Comparison of ENCODE assay signal across 8 cellular contexts in genomic region chr11:68838572-68838964, GRCh38. TPM values are rescaled to one million over a fixed set of nuclear protein-coding genes. Genes with fewer than 3 reads are reported as not detected.
A peak's percentile ranks its signal among the peaks of the same experiment; 100 is the strongest.
DNase-seq lines count a peak whose midpoint lies in the region; ATAC-seq, FAIRE-seq and TF ChIP-seq lines count a peak whose summit lies in the region.

No MANE protein-coding gene starts in this region.

- peak overlapping the region; percentile 63 for H3K27ac ChIP-seq in SU-DHL-6 (ENCODE audit: low read depth, low read length)
- peak overlapping the region; percentile 9 for H3K27ac ChIP-seq in ectodermal cell (ENCODE audit: insufficient read depth, low read depth, low read length, poor library complexity, severe bottlenecking)
- no peak overlapping the region for H3K27ac ChIP-seq in neuronal stem cell (replicated peaks; ENCODE audit: low read length)

- no peak overlapping the region for H2BK12ac ChIP-seq in neuronal stem cell (ENCODE audit: low read length)

- H2BK5ac ChIP-seq in neuronal stem cell (ENCODE audit: low read length) = no peak overlapping the region

- H3F3A ChIP-seq in SU-DHL-6 (ENCODE audit: insufficient read depth) = peaks cover 16% of the 10 kb centered on the region

- H2AFZ ChIP-seq in SU-DHL-6 (ENCODE audit: low read depth, low read length, severe bottlenecking) (peak overlapping the region; percentile 89), neuronal stem cell (ENCODE audit: low read length) (peak overlapping the region; percentile 93)

- no peak overlapping the region for H3K14ac ChIP-seq in neuronal stem cell (ENCODE audit: low read length)

- H3K4me2 ChIP-seq in SU-DHL-6 (ENCODE audit: low read depth, low read length, poor library complexity, severe bottlenecking) (peak overlapping the region; percentile 94), neuronal stem cell (ENCODE audit: insufficient read depth, low read length, poor library complexity, severe bottlenecking) (peak overlapping the region; percentile 86)

- no peak for TF ChIP-seq POLR2A in H54 (IDR thresholded peaks at IDR 0.05; ENCODE audit: low read depth, low read length)

- H3K9me2 ChIP-seq in SU-DHL-6 (replicated peaks; ENCODE audit: insufficient read depth, low read length) = no peaks in the 10 kb centered on the region

- ATAC-seq in HG03442 (IDR thresholded peaks at IDR 0.05; ENCODE audit: unreplicated experiment) = no peak

- H4K8ac ChIP-seq in neuronal stem cell (ENCODE audit: low read depth, low read length) = no peak overlapping the region

- H3K36me3 ChIP-seq in SU-DHL-6 (ENCODE audit: low read length) (no peaks in the 10 kb centered on the region), ectodermal cell (ENCODE audit: control insufficient read depth, insufficient read depth, low read length) (no peaks in the 10 kb centered on the region), neuronal stem cell (replicated peaks in 1 of 2; ENCODE audit: control insufficient read depth in 2 of 2, insufficient read depth in 2 of 2, low read length in 2 of 2) (no peaks in the 10 kb centered on the region)

- TF ChIP-seq CTCF in SU-DHL-6 (IDR thresholded peaks at IDR 0.05; ENCODE audit: insufficient read depth, low read length, poor library complexity, severe bottlenecking) = no peak

- H3K9me3 ChIP-seq in SU-DHL-6 (ENCODE audit: insufficient read depth, low read length) (no peaks in the 10 kb centered on the region), ectodermal cell (ENCODE audit: control insufficient read depth, low read length) (no peaks in the 10 kb centered on the region), neuronal stem cell (replicated peaks in 1 of 2; ENCODE audit: control insufficient read depth in 2 of 2, insufficient read depth in 1 of 2, low read depth in 1 of 2, low read length in 2 of 2) (peaks cover 0 to 6% of the 10 kb centered on the region in 2 donors)

- no peak overlapping the region for H2BK120ac ChIP-seq in neuronal stem cell (ENCODE audit: low read depth, low read length)

- H3K79me2 ChIP-seq in SU-DHL-6 (ENCODE audit: insufficient read depth, low read length) = no peaks in the 10 kb centered on the region

- peak overlapping the region; percentile 57 for H3K9ac ChIP-seq in SU-DHL-6 (ENCODE audit: low read length)
- H3K9ac ChIP-seq in neuronal stem cell (ENCODE audit: low read depth, low read length, poor library complexity) = no peak overlapping the region

- no peaks in the 10 kb centered on the region for H4K20me1 ChIP-seq in SU-DHL-6 (ENCODE audit: low read depth, low read length)

- H3K4me1 ChIP-seq in ectodermal cell (ENCODE audit: control insufficient read depth, insufficient read depth, low read length) = peaks cover 33% of the 10 kb centered on the region
- peaks cover 11 to 23% of the 10 kb centered on the region in 2 donors for H3K4me1 ChIP-seq in neuronal stem cell (ENCODE audit: control insufficient read depth in 2 of 2, insufficient read depth in 1 of 2, low read depth in 1 of 2, low read length in 2 of 2)

- H4K91ac ChIP-seq in neuronal stem cell (ENCODE audit: low read depth, low read length, poor library complexity) = no peak overlapping the region

- H3K27me3 ChIP-seq in SU-DHL-6 (ENCODE audit: low read length) (no peaks in the 10 kb centered on the region), ectodermal cell (ENCODE audit: control insufficient read depth, insufficient read depth, low read length, poor library complexity, severe bottlenecking) (peaks cover 44% of the 10 kb centered on the region), neuronal stem cell (ENCODE audit: control insufficient read depth in 3 of 3, insufficient read depth in 3 of 3, low read depth in 1 of 3, low read length in 3 of 3) (peaks cover 31 to 51% (median 51%) of the 10 kb centered on the region in 3 experiments)

- WGBS in ectodermal cell, 2 experiments = 79 to 84% methylated on average over 8 of the region's 8 CpGs
- WGBS in neuronal stem cell (ENCODE audit: extremely low coverage in 2 of 2, insufficient read length in 2 of 2, insufficient replicate concordance in 1 of 2), 2 donors = no CpG with 5 or more reads among the region's 8 CpGs

- H2AK5ac ChIP-seq in neuronal stem cell (ENCODE audit: low read depth, low read length) = no peak overlapping the region

- H2BK15ac ChIP-seq in neuronal stem cell (ENCODE audit: low read length) = no peak overlapping the region

- DNase-seq in ELR (ENCODE audit: low read depth) (peak; percentile 26), neuronal stem cell (ENCODE audit: low spot score) (no peak), NCI-H774 (lab: John Stamatoyannopoulos, UW) (no peak), NCI-H1436 (lab: John Stamatoyannopoulos, UW) (no peak), H54 (ENCODE audit: insufficient read length, low spot score) (no peak)

- H3K4ac ChIP-seq in neuronal stem cell (ENCODE audit: low read length) = no peak overlapping the region

- H3K18ac ChIP-seq in neuronal stem cell (ENCODE audit: low read length) = no peak overlapping the region

- FAIRE-seq in H54 (lab: Jason Lieb, UNC) = no peak

- H3K4me3 ChIP-seq in SU-DHL-6 (ENCODE audit: insufficient read depth, low read length, poor library complexity, severe bottlenecking) (peak overlapping the region; percentile 53), ectodermal cell (ENCODE audit: insufficient read depth, low read depth, low read length) (peak overlapping the region; percentile 18), neuronal stem cell (ENCODE audit: low read length in 2 of 2) (peak overlapping the region in 1 of 2 donors; percentile 47)

- H3K79me1 ChIP-seq in neuronal stem cell (ENCODE audit: low read depth, low read length) = peaks cover 2% of the 10 kb centered on the region

- no peak overlapping the region for H3K23ac ChIP-seq in neuronal stem cell (ENCODE audit: low read depth, low read length, poor library complexity)

RNA-seq across cellular contexts. Expression of gene CPT1A, which starts 3.1 kb away (rescaled TPM):
- polyA plus RNA-seq in ectodermal cell (2013, experiment 1 of 4) = 2.0 TPM
- 1.9 TPM for polyA plus RNA-seq in ectodermal cell (2013, experiment 2 of 4)
- 1.2 TPM for polyA plus RNA-seq in ectodermal cell (2013, experiment 3 of 4)
- polyA plus RNA-seq in ectodermal cell (2013, experiment 4 of 4) = 1.9 TPM
- 0.84 TPM for polyA plus RNA-seq in neuronal stem cell (2013, experiment 1 of 2)
- polyA plus RNA-seq in neuronal stem cell (2013, experiment 2 of 2) = 0.93 TPM
